In genomic region chr2:188984126-188984525, GRCh38 we compare ENCODE assay signal across 10 cellular contexts. TPM values are rescaled to one million over a fixed set of nuclear protein-coding genes. Genes with fewer than 3 reads are reported as not detected.
DNase-seq lines count a peak whose midpoint lies in the region; ATAC-seq and TF ChIP-seq lines count a peak whose summit lies in the region.
"Had no signal": no experiment of that assay in that cellular context is flagged by ENCODE, and none has a peak within 500 bp of the region (broad histone marks: within the 10 kb centered on the region; RNA-seq: fewer than 3 reads in every experiment).

No MANE protein-coding gene starts in this region.

- H3K9ac ChIP-seq in PC-3 (ENCODE audit: low read length) (no peak overlapping the region), rectal smooth muscle tissue (ENCODE audit: low read length) (no peak overlapping the region)

- H3K4me3 ChIP-seq in PC-3 (ENCODE audit: low read length) (no peak overlapping the region), rectal smooth muscle tissue (ENCODE audit: low read length) (no peak overlapping the region)
- H3K4me3 ChIP-seq: body of pancreas had no signal

- BruUV-seq in PC-3 (replicated peaks; lab: Mats Ljungman, UMichigan), result no TSS peak

- H3K9me3 ChIP-seq in PC-3 (ENCODE audit: low read length), result no peaks in the 10 kb centered on the region
- H3K9me3 ChIP-seq: body of pancreas had no signal

- DNase-seq in PC-3 (peak; percentile 46), fibroblast of gingiva (ENCODE audit: low read depth) (peak; percentile 95), SIG-M5 (lab: John Stamatoyannopoulos, UW) (no peak), erythroblast (lab: John Stamatoyannopoulos, UW) (no peak)
- DNase-seq: activated CD4-positive, alpha-beta T cell treated with anti-CD3 and anti-CD28 coated beads, Interleukin-2, amount 10 ng/mL, durations not matched to agents 7 days and 5 days had no signal

- TF ChIP-seq POLR2A in erythroblast (IDR thresholded peaks at IDR 0.05; ENCODE audit: low read length), result no peak

- H3K4me1 ChIP-seq in PC-3 (ENCODE audit: insufficient read depth, low read length) (no peaks in the 10 kb centered on the region), rectal smooth muscle tissue (ENCODE audit: control insufficient read depth, insufficient read depth, low read length) (peaks cover 24% of the 10 kb centered on the region)
- H3K4me1 ChIP-seq: body of pancreas had no signal

- H3K9me2 ChIP-seq in PC-3 (replicated peaks; ENCODE audit: low read length), result no peaks in the 10 kb centered on the region

- H3K79me2 ChIP-seq in PC-3 (ENCODE audit: low read length), result no peaks in the 10 kb centered on the region

- no peaks in the 10 kb centered on the region for H4K20me1 ChIP-seq in PC-3 (ENCODE audit: low read length)

- H3F3A ChIP-seq in PC-3 (ENCODE audit: low read length, unreplicated experiment), result no peaks in the 10 kb centered on the region

- no peak overlapping the region for H3K4me2 ChIP-seq in PC-3 (ENCODE audit: low read length)

- no peaks in the 10 kb centered on the region for H3K27me3 ChIP-seq in PC-3 (ENCODE audit: low read length)
- H3K27me3 ChIP-seq in rectal smooth muscle tissue (ENCODE audit: control insufficient read depth, insufficient read depth, low read length), result no peaks in the 10 kb centered on the region
- H3K27me3 ChIP-seq: body of pancreas had no signal

- H3K36me3 ChIP-seq in PC-3 (ENCODE audit: low read depth, low read length), result no peaks in the 10 kb centered on the region
- H3K36me3 ChIP-seq in rectal smooth muscle tissue (ENCODE audit: control insufficient read depth, insufficient read depth, low read length), result no peaks in the 10 kb centered on the region

- peak; percentile 48 for ATAC-seq in PC-3
- ATAC-seq in HG02678 (IDR thresholded peaks at IDR 0.05; ENCODE audit: unreplicated experiment), result no peak
- ATAC-seq in GM18498 (IDR thresholded peaks at IDR 0.05; ENCODE audit: unreplicated experiment), result no peak

- H3K27ac ChIP-seq in C4-2B (no peak overlapping the region), PC-3 (ENCODE audit: low read length) (no peak overlapping the region), rectal smooth muscle tissue (ENCODE audit: low read depth, low read length) (peak overlapping the region; percentile 54)
- H3K27ac ChIP-seq: body of pancreas had no signal

- CTCF ChIA-PET in PC-3 (lab: Charles Lee), result interaction anchor here (0.6 to 1.2 kb wide), 8 partner anchors 10 to 662 kb away, joined by 3 to 14 read pairs (median 4); no protein-coding TSS in a partner anchor

- peak; percentile 36 for TF ChIP-seq CTCF in C4-2B (conservative IDR thresholded peaks at IDR 0.05)
- peak; percentile 55 for TF ChIP-seq CTCF in PC-3 (conservative IDR thresholded peaks at IDR 0.05; ENCODE audit: low read depth, low read length)

- intact Hi-C loops in PC-3 (cut with micrococcal nuclease), result loop anchor here (5.0 kb wide), 1 partner anchor 1387 kb away; no protein-coding TSS in a partner anchor

- POLR2A ChIA-PET in PC-3 (lab: Charles Lee; ENCODE audit: unreplicated experiment), result interaction anchor here (0.6 kb wide), 2 partner anchors 35 to 252 kb away, joined by 3 read pairs; no protein-coding TSS in a partner anchor

- no peak overlapping the region for H2AFZ ChIP-seq in PC-3 (ENCODE audit: low read length)

RNA-seq across cellular contexts. Expression of gene COL3A1, which starts 10.0 kb away (rescaled TPM):
- total RNA-seq in PC-3 (2014; rRNA removed), result 0.23 and 0.36 TPM in 2 replicates
- total RNA-seq: activated CD4-positive, alpha-beta T cell treated with anti-CD3 and anti-CD28 coated beads, Interleukin-2, amount 10 ng/mL, durations not matched to agents 7 days and 5 days had no signal

Comparison
In these comparisons a context has a peak if more than half of its experiments do, and no peak if none do; other contexts are left out.
1. DNase-seq: peak in PC-3 (single experiment) and fibroblast of gingiva (single experiment); none in SIG-M5 (single experiment) and erythroblast (0 of 2).